In genomic region chr11:114280696-114281095, GRCh38 we compare ENCODE assay signal across 9 cellular contexts. TPM values are rescaled to one million over a fixed set of nuclear protein-coding genes. Genes with fewer than 3 reads are reported as not detected.
DNase-seq lines count a peak whose midpoint lies in the region; ATAC-seq, FAIRE-seq and TF ChIP-seq lines count a peak whose summit lies in the region.
"Had no signal": no experiment of that assay in that cellular context is flagged by ENCODE, and none has a peak within 500 bp of the region (broad histone marks: within the 10 kb centered on the region; RNA-seq: fewer than 3 reads in every experiment).

No MANE protein-coding gene starts in this region.

- peaks cover 8% of the 10 kb centered on the region for H3K27me3 Mint-ChIP-seq in neural crest cell (ENCODE audit: low read depth)

- H3K9ac ChIP-seq in Karpas-422 (ENCODE audit: low read length), result no peak overlapping the region

- H3K9me2 ChIP-seq in Karpas-422 (replicated peaks; ENCODE audit: insufficient read depth, low read length), result no peaks in the 10 kb centered on the region

- TF ChIP-seq CTCF in epithelial cell of esophagus (IDR thresholded peaks at IDR 0.05; ENCODE audit: insufficient read depth, low read depth, low read length, missing control alignments), result peak; percentile 47
- TF ChIP-seq CTCF in neural crest cell (conservative IDR thresholded peaks at IDR 0.05), result peak; percentile 80

- H3K79me2 ChIP-seq in Karpas-422 (ENCODE audit: low read length), result no peaks in the 10 kb centered on the region

- H3K9me3 Mint-ChIP-seq in neural crest cell, result no peaks in the 10 kb centered on the region

- H3K4me1 ChIP-seq in Karpas-422 (ENCODE audit: low read length), result no peaks in the 10 kb centered on the region

- H3K4me1 Mint-ChIP-seq in neural crest cell, result peaks cover 5% of the 10 kb centered on the region

- no peak overlapping the region for H3K4me3 Mint-ChIP-seq in neural crest cell

- H3K36me3 Mint-ChIP-seq in neural crest cell (ENCODE audit: low read depth), result no peaks in the 10 kb centered on the region

- no peaks in the 10 kb centered on the region for H3K36me3 ChIP-seq in Karpas-422 (ENCODE audit: insufficient read depth, low read length)

- no peak for FAIRE-seq in RCC 7860 (lab: Jason Lieb, UNC)

- H3K4me3 ChIP-seq in Karpas-422 (ENCODE audit: low read length), result no peak overlapping the region
- no peak overlapping the region for H3K4me3 ChIP-seq in epithelial cell of esophagus (ENCODE audit: low read length)

- H3K27ac Mint-ChIP-seq in neural crest cell (ENCODE audit: unreplicated experiment), result no peak overlapping the region

- H3K27ac ChIP-seq in Karpas-422 (ENCODE audit: low read length), result no peak overlapping the region

- H3K4me2 ChIP-seq in Karpas-422 (ENCODE audit: low read depth, low read length, poor library complexity, severe bottlenecking), result no peak overlapping the region

- peak; percentile 95 for DNase-seq in DMS53 (lab: John Stamatoyannopoulos, UW)
- DNase-seq in Karpas-422, result peak; percentile 50
- DNase-seq in RCC 7860 (ENCODE audit: low spot score), result peak; percentile 69
- DNase-seq in epithelial cell of esophagus (ENCODE audit: low read depth), result peak; percentile 69
- DNase-seq in neural crest cell (ENCODE audit: low read depth, low spot score), result peak; percentile 66
- no peak for DNase-seq in occipital lobe (lab: John Stamatoyannopoulos, UW)

- no peaks in the 10 kb centered on the region for H3K9me3 ChIP-seq in Karpas-422 (ENCODE audit: low read length)

- H3K27me3 ChIP-seq in Karpas-422 (ENCODE audit: low read length), result no peaks in the 10 kb centered on the region

- H4K20me1 ChIP-seq in Karpas-422 (ENCODE audit: insufficient read depth, low read depth, low read length), result no peaks in the 10 kb centered on the region

- no peak overlapping the region for H2AFZ ChIP-seq in Karpas-422 (ENCODE audit: low read length)

- ATAC-seq in HG02623 (IDR thresholded peaks at IDR 0.05; ENCODE audit: unreplicated experiment) (no peak), HG02884 (IDR thresholded peaks at IDR 0.05; ENCODE audit: unreplicated experiment) (no peak)

RNA-seq across cellular contexts. Expression of gene NNMT, which starts 15.5 kb away (rescaled TPM):
- total RNA-seq in Karpas-422 (2014; rRNA removed; shearing (Covaris generic); ENCODE audit: low replicate concordance), result not detected in 2 replicates
- total RNA-seq in neural crest cell (0.82 and 1.5 TPM in 2 replicates), occipital lobe (not detected)
- total RNA-seq: T-helper 2 cell treated with Interferon-gamma antibody and Interleukin-4, amounts not matched to agents 100 ng/mL and 5 ng/mL, for 36 hours had no signal
